2 cellular contexts compared by ENCODE assay signal in the genomic region with DNA sequence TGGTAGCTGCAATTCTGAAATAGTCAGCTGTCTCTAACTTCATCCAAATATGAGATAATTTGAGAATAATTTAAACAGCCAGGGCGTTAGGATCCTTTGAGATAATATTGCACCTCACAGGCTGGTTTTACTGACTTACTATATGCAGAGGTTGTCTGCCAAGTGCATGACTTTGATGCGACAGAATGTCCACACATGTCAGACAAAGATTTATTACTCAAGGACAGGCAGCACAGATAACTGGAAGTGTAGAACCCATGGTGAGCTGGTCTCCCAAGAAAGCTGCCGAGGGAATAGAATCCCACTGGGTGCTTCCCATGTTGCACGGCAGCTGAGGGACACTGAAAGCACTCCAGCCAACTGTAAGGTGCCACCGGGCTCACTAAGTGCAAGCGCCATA.
A peak's percentile ranks its signal among the peaks of the same experiment; 100 is the strongest.
TF ChIP-seq lines count a peak whose summit lies in the region.

No MANE protein-coding gene starts in this region.

TF ChIP-seq in HEK293T, 16 proteins besides CTCF, POLR2A, EP300 and RAD21:
- TF ChIP-seq, protein P1, sequence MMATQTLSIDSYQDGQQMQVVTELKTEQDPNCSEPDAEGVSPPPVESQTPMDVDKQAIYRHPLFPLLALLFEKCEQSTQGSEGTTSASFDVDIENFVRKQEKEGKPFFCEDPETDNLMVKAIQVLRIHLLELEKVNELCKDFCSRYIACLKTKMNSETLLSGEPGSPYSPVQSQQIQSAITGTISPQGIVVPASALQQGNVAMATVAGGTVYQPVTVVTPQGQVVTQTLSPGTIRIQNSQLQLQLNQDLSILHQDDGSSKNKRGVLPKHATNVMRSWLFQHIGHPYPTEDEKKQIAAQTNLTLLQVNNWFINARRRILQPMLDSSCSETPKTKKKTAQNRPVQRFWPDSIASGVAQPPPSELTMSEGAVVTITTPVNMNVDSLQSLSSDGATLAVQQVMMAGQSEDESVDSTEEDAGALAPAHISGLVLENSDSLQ (IDR thresholded peaks at IDR 0.05) = peak; percentile 39
- TF ChIP-seq HDGF (IDR thresholded peaks at IDR 0.05; ENCODE audit: borderline replicate concordance) (no peak), SUZ12 (IDR thresholded peaks at IDR 0.05) (no peak)
TF ChIP-seq in HEK293T: peak in this region for 1.

TF ChIP-seq in K562, 482 proteins besides CTCF, POLR2A, EP300 and RAD21 (continued from another document):
- TF ChIP-seq, protein P2, sequence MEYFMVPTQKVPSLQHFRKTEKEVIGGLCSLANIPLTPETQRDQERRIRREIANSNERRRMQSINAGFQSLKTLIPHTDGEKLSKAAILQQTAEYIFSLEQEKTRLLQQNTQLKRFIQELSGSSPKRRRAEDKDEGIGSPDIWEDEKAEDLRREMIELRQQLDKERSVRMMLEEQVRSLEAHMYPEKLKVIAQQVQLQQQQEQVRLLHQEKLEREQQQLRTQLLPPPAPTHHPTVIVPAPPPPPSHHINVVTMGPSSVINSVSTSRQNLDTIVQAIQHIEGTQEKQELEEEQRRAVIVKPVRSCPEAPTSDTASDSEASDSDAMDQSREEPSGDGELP (CRISPR knock-in tag; IDR thresholded peaks at IDR 0.05; ENCODE audit: borderline replicate concordance) = no peak
- TF ChIP-seq MEIS2 (IDR thresholded peaks at IDR 0.05; ENCODE audit: partially characterized antibody) (peak; percentile 94), NR3C1 (CRISPR knock-in tag; IDR thresholded peaks at IDR 0.05) (no peak), CEBPG (CRISPR knock-in tag; IDR thresholded peaks at IDR 0.05) (no peak), CEBPG (tag; conservative IDR thresholded peaks at IDR 0.05 in 1 of 2, IDR thresholded peaks at IDR 0.05 in 1 of 2) (no peak), MECOM (CRISPR knock-in tag; IDR thresholded peaks at IDR 0.05) (peak; percentile 76; the same call in 1 of the 2 replicates), E4F1 (CRISPR knock-in tag; IDR thresholded peaks at IDR 0.05; ENCODE audit: borderline replicate concordance) (no peak), OTX1 (CRISPR knock-in tag; IDR thresholded peaks at IDR 0.05) (no peak), ZNF3 (CRISPR knock-in tag; IDR thresholded peaks at IDR 0.05) (no peak), DMBX1 (CRISPR knock-in tag; IDR thresholded peaks at IDR 0.05; ENCODE audit: borderline replicate concordance) (no peak)
- TF ChIP-seq, protein P3, sequence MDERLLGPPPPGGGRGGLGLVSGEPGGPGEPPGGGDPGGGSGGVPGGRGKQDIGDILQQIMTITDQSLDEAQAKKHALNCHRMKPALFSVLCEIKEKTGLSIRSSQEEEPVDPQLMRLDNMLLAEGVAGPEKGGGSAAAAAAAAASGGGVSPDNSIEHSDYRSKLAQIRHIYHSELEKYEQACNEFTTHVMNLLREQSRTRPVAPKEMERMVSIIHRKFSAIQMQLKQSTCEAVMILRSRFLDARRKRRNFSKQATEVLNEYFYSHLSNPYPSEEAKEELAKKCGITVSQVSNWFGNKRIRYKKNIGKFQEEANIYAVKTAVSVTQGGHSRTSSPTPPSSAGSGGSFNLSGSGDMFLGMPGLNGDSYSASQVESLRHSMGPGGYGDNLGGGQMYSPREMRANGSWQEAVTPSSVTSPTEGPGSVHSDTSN (CRISPR knock-in tag; IDR thresholded peaks at IDR 0.05; ENCODE audit: low read depth) = peak; percentile 21; the same call in 1 of the 2 replicates
- TF ChIP-seq, protein P3 (tag; conservative IDR thresholded peaks at IDR 0.05; ENCODE audit: low read depth) = peak; percentile 87
- TF ChIP-seq, protein P1 (IDR thresholded peaks at IDR 0.05) = peak; percentile 88
